ENCODE assay signal across 2 cellular contexts in the genomic region with DNA sequence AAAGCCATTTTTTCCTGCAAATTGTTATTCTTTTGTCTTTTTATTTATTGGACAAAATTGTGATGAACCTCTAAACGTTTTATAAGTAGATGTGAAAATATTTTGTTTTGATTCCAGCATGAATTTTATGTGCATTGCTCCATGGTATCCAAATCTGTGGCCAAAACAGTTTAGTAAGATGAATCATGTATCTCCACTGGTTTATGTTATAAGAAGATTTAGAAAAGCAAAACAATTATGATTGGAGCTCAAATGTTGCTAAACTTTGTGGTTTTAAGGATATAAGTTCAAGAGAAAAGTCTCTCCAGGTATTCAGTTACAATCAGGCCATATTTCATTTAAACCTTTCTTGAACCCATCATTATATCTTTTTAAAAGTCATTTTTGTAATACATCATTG.
TF ChIP-seq lines count a peak whose summit lies in the region.

No MANE protein-coding gene starts in this region.

TF ChIP-seq in HCT116, 20 proteins besides CTCF, POLR2A, EP300 and RAD21:
- no peak for TF ChIP-seq CBX3 (IDR thresholded peaks at IDR 0.05; ENCODE audit: low read depth)
- TF ChIP-seq ZNF274 (IDR thresholded peaks at IDR 0.05; ENCODE audit: low read depth, low read length): no peak
- TF ChIP-seq, protein P1, sequence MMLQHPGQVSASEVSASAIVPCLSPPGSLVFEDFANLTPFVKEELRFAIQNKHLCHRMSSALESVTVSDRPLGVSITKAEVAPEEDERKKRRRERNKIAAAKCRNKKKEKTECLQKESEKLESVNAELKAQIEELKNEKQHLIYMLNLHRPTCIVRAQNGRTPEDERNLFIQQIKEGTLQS (IDR thresholded peaks at IDR 0.05): no peak
- TF ChIP-seq EZH2 (IDR thresholded peaks at IDR 0.05): no peak
- TF ChIP-seq MAX (IDR thresholded peaks at IDR 0.05): no peak
- TF ChIP-seq EGR1 (IDR thresholded peaks at IDR 0.05; ENCODE audit: low read depth): no peak
- TF ChIP-seq JUND (IDR thresholded peaks at IDR 0.05): no peak
- TF ChIP-seq, protein P2, sequence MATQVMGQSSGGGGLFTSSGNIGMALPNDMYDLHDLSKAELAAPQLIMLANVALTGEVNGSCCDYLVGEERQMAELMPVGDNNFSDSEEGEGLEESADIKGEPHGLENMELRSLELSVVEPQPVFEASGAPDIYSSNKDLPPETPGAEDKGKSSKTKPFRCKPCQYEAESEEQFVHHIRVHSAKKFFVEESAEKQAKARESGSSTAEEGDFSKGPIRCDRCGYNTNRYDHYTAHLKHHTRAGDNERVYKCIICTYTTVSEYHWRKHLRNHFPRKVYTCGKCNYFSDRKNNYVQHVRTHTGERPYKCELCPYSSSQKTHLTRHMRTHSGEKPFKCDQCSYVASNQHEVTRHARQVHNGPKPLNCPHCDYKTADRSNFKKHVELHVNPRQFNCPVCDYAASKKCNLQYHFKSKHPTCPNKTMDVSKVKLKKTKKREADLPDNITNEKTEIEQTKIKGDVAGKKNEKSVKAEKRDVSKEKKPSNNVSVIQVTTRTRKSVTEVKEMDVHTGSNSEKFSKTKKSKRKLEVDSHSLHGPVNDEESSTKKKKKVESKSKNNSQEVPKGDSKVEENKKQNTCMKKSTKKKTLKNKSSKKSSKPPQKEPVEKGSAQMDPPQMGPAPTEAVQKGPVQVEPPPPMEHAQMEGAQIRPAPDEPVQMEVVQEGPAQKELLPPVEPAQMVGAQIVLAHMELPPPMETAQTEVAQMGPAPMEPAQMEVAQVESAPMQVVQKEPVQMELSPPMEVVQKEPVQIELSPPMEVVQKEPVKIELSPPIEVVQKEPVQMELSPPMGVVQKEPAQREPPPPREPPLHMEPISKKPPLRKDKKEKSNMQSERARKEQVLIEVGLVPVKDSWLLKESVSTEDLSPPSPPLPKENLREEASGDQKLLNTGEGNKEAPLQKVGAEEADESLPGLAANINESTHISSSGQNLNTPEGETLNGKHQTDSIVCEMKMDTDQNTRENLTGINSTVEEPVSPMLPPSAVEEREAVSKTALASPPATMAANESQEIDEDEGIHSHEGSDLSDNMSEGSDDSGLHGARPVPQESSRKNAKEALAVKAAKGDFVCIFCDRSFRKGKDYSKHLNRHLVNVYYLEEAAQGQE (IDR thresholded peaks at IDR 0.05; ENCODE audit: low read depth): no peak
- TF ChIP-seq POLR2AphosphoS5 (IDR thresholded peaks at IDR 0.05; ENCODE audit: low read depth, low read length): no peak
- no peak for TF ChIP-seq YY1 (IDR thresholded peaks at IDR 0.05; ENCODE audit: extremely low read depth, insufficient replicate concordance, low read depth, low read length)
- TF ChIP-seq SIN3A (IDR thresholded peaks at IDR 0.05; ENCODE audit: low read depth): no peak
- TF ChIP-seq ZFX (IDR thresholded peaks at IDR 0.05): no peak
- TF ChIP-seq CEBPB (IDR thresholded peaks at IDR 0.05; ENCODE audit: low read depth): no peak
- no peak for TF ChIP-seq TCF7L2 (IDR thresholded peaks at IDR 0.05; ENCODE audit: borderline replicate concordance, extremely low read depth, insufficient read depth, insufficient read length)
- no peak for TF ChIP-seq SRF (IDR thresholded peaks at IDR 0.05; ENCODE audit: low read depth)
- TF ChIP-seq SP1 (IDR thresholded peaks at IDR 0.05; ENCODE audit: low read depth): no peak
- TF ChIP-seq ELF1 (IDR thresholded peaks at IDR 0.05; ENCODE audit: borderline replicate concordance, low read depth): no peak
- TF ChIP-seq EZH2phosphoT487 (IDR thresholded peaks at IDR 0.05; ENCODE audit: borderline replicate concordance): no peak
- no peak for TF ChIP-seq ZBTB33 (IDR thresholded peaks at IDR 0.05; ENCODE audit: extremely low read depth, insufficient replicate concordance, low read length)
- no peak for TF ChIP-seq FOSL1 (IDR thresholded peaks at IDR 0.05; ENCODE audit: low read depth)

TF ChIP-seq in H1, 55 proteins besides CTCF, POLR2A, EP300 and RAD21:
- TF ChIP-seq HDAC6 (IDR thresholded peaks at IDR 0.05; ENCODE audit: low read depth, low read length) (no peak), KDM1A (IDR thresholded peaks at IDR 0.05; ENCODE audit: borderline replicate concordance, low read length) (no peak), BRCA1 (IDR thresholded peaks at IDR 0.05; ENCODE audit: low read depth, low read length) (no peak), SP2 (IDR thresholded peaks at IDR 0.05; ENCODE audit: low read length) (no peak), NRF1 (IDR thresholded peaks at IDR 0.05; ENCODE audit: low read depth, low read length) (no peak), SP1 (IDR thresholded peaks at IDR 0.05; ENCODE audit: low read depth, low read length) (no peak), CHD1 (IDR thresholded peaks at IDR 0.05; ENCODE audit: low read depth, low read length) (no peak), FOSL1 (IDR thresholded peaks at IDR 0.05; ENCODE audit: insufficient read depth, low read depth, low read length) (no peak), TEAD4 (IDR thresholded peaks at IDR 0.05; ENCODE audit: low read depth, low read length) (no peak), JUND (IDR thresholded peaks at IDR 0.05; ENCODE audit: low read length) (no peak), TAF7 (optimal IDR thresholded peaks at IDR 0.05; ENCODE audit: borderline replicate concordance, low read depth, low read length) (no peak), BCL11A (IDR thresholded peaks at IDR 0.05; ENCODE audit: low read depth in 2 of 2, low read length in 2 of 2) (no peak), SIN3A (conservative IDR thresholded peaks at IDR 0.05 in 1 of 2, IDR thresholded peaks at IDR 0.05 in 1 of 2; ENCODE audit: low read depth in 1 of 2, low read length in 2 of 2) (no peak), CTBP2 (IDR thresholded peaks at IDR 0.05; ENCODE audit: borderline replicate concordance, insufficient read depth, insufficient read length, low read length) (no peak), SIX5 (IDR thresholded peaks at IDR 0.05; ENCODE audit: low read depth, low read length) (no peak), YY1 (IDR thresholded peaks at IDR 0.05; ENCODE audit: low read depth, low read length) (no peak), KDM4A (IDR thresholded peaks at IDR 0.05; ENCODE audit: low read depth, low read length, severe bottlenecking) (no peak)
- TF ChIP-seq, protein P1 (IDR thresholded peaks at IDR 0.05; ENCODE audit: insufficient read depth, low read depth, low read length): no peak
- TF ChIP-seq, protein P3, sequence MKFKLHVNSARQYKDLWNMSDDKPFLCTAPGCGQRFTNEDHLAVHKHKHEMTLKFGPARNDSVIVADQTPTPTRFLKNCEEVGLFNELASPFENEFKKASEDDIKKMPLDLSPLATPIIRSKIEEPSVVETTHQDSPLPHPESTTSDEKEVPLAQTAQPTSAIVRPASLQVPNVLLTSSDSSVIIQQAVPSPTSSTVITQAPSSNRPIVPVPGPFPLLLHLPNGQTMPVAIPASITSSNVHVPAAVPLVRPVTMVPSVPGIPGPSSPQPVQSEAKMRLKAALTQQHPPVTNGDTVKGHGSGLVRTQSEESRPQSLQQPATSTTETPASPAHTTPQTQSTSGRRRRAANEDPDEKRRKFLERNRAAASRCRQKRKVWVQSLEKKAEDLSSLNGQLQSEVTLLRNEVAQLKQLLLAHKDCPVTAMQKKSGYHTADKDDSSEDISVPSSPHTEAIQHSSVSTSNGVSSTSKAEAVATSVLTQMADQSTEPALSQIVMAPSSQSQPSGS (IDR thresholded peaks at IDR 0.05; ENCODE audit: low read length): no peak
